Comparison of ENCODE assay signal across 24 cellular contexts in the genomic region with DNA sequence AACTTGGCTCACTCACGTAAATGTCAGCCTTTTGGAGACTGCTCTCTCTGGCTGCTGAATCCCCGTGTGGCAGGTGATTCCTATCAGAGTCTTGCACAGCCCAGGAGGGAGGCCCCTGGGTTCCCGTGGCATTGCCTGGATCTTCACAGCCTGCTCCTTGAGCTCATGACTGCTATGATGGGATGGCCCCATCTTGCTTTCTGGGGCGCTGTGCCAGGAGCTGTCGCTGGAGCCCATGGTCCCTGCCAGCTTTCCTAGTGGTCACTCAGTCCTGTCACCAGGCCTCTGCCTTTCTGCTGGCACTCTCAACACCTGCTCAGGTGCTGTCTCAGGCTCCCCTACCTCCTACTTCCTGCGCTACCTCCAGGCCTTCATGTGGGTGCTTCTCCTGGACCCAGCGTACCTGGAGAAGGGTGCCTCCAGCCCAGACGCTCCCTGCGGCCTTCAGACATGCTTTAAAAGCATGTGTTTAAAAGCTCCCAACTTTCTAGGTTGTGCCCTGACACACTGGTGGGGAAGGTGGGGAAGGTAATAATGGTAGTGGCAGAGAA.
DNase-seq lines count a peak whose midpoint lies in the region; ATAC-seq and TF ChIP-seq lines count a peak whose summit lies in the region.
"Had no signal": no experiment of that assay in that cellular context is flagged by ENCODE, and none has a peak within 500 bp of the region (broad histone marks: within the 10 kb centered on the region; RNA-seq: fewer than 3 reads in every experiment).

No MANE protein-coding gene starts in this region.

- intact Hi-C loops in breast epithelium (cut with DNase I; ENCODE audit: low total_unique reads): no loop called here
- intact Hi-C loops in MCF 10A (cut with micrococcal nuclease): no loop called here
- intact Hi-C loops in activated CD4-positive, alpha-beta memory T cell treated with anti-CD3 and anti-CD28 coated beads for 36 hours (cut with micrococcal nuclease): no loop called here
- intact Hi-C loops in mucosa of descending colon (cut with DNase I, micrococcal nuclease): no loop called here

- DNase-seq in breast epithelium (ENCODE audit: low spot score in 2 of 2) (peak in 1 of 2 donors; percentile 17), MCF 10A (ENCODE audit: unreplicated experiment) (no peak), ecto neural progenitor cell (ENCODE audit: low spot score) (peak; percentile 23), mesothelial cell of epicardium (ENCODE audit: low spot score in 2 of 2, unreplicated experiment in 2 of 2) (no peak), AG08396 (ENCODE audit: low spot score) (no peak), GM10266 (ENCODE audit: extremely low spot score) (no peak), mucosa of descending colon (no peak)
- no peak for DNase-seq in activated CD4-positive, alpha-beta memory T cell treated with anti-CD3 and anti-CD28 coated beads for 36 hours
- DNase-seq: activated CD4-positive, alpha-beta T cell treated with anti-CD3 and anti-CD28 coated beads for 4 hours; activated naive CD4-positive, alpha-beta T cell treated with anti-CD3 and anti-CD28 coated beads, Interleukin-2, amount 50 U/mL, for 16 hours; anterior cingulate cortex; GDM1; KBM-7; left ventricle myocardium inferior; MM.1S; NCI-H1417 treated with DMSO at 0.1 percent for 48 hours; NCI-H446; NCI-H82; stimulated activated CD4-positive, alpha-beta T cell treated with anti-CD3 and anti-CD28 coated beads, Interleukin-2, amount 100 ng/mL, for 48 hours; stimulated activated naive CD4-positive, alpha-beta T cell; testis had no signal

- ATAC-seq in mucosa of descending colon: no peak

- H3K27me3 Mint-ChIP-seq in MCF 10A (ENCODE audit: insufficient read depth, unreplicated experiment) (no peaks in the 10 kb centered on the region), mesothelial cell of epicardium (ENCODE audit: low read depth) (peaks cover 12% of the 10 kb centered on the region)
- no peaks in the 10 kb centered on the region for H3K27me3 Mint-ChIP-seq in activated CD4-positive, alpha-beta memory T cell treated with anti-CD3 and anti-CD28 coated beads for 36 hours

- H3K9me3 ChIP-seq in breast epithelium (no peaks in the 10 kb centered on the region), mucosa of descending colon (no peaks in the 10 kb centered on the region)
- H3K9me3 ChIP-seq: testis had no signal

- no peak for TF ChIP-seq CTCF in breast epithelium (IDR thresholded peaks at IDR 0.05)
- TF ChIP-seq CTCF in MCF 10A (IDR thresholded peaks at IDR 0.05; ENCODE audit: unreplicated experiment): no peak
- no peak for TF ChIP-seq CTCF in mesothelial cell of epicardium (IDR thresholded peaks at IDR 0.05; ENCODE audit: unreplicated experiment)
- TF ChIP-seq CTCF in GM10266 (IDR thresholded peaks at IDR 0.05; ENCODE audit: control insufficient read depth, insufficient read depth, low read depth, missing control alignments): no peak
- TF ChIP-seq CTCF in mucosa of descending colon (IDR thresholded peaks at IDR 0.05): no peak

- H3K9me3 Mint-ChIP-seq in MCF 10A (ENCODE audit: unreplicated experiment) (peaks cover 7% of the 10 kb centered on the region), mesothelial cell of epicardium (peaks cover 16% of the 10 kb centered on the region)
- peaks cover 3% of the 10 kb centered on the region for H3K9me3 Mint-ChIP-seq in activated CD4-positive, alpha-beta memory T cell treated with anti-CD3 and anti-CD28 coated beads for 36 hours
- H3K9me3 Mint-ChIP-seq: central memory CD8-positive, alpha-beta T cell had no signal

- CTCF ChIA-PET in MCF 10A (lab: Yijun Ruan, JAX): interaction anchor here (1.3 to 1.4 kb wide), 2 partner anchors 72 to 148 kb away, joined by 3 read pairs; no protein-coding TSS in a partner anchor
- CTCF ChIA-PET in activated CD4-positive, alpha-beta memory T cell treated with anti-CD3 and anti-CD28 coated beads for 36 hours (lab: Charles Lee): interaction anchor here (1.5 kb wide), 1 partner anchor 29 kb away, joined by 5 read pairs; no protein-coding TSS in a partner anchor

- H3K4me1 Mint-ChIP-seq in MCF 10A (ENCODE audit: insufficient read depth, unreplicated experiment): peaks cover 32% of the 10 kb centered on the region
- H3K4me1 Mint-ChIP-seq in mesothelial cell of epicardium: peaks cover 16% of the 10 kb centered on the region
- H3K4me1 Mint-ChIP-seq in activated CD4-positive, alpha-beta memory T cell treated with anti-CD3 and anti-CD28 coated beads for 36 hours (ENCODE audit: low read depth): no peaks in the 10 kb centered on the region
- H3K4me1 Mint-ChIP-seq: B cell; central memory CD8-positive, alpha-beta T cell had no signal

- no peaks in the 10 kb centered on the region for H3K36me3 ChIP-seq in breast epithelium
- H3K36me3 ChIP-seq in mucosa of descending colon (ENCODE audit: low read depth): no peaks in the 10 kb centered on the region
- H3K36me3 ChIP-seq: left ventricle myocardium inferior had no signal

- H3K27me3 ChIP-seq in breast epithelium: no peaks in the 10 kb centered on the region
- H3K27me3 ChIP-seq: testis had no signal

- H3K4me1 ChIP-seq in breast epithelium (peaks cover 3 to 5% of the 10 kb centered on the region in 2 donors), mucosa of descending colon (ENCODE audit: low read depth) (no peaks in the 10 kb centered on the region)
- H3K4me1 ChIP-seq: testis had no signal

- BruUV-seq in MCF 10A (replicated peaks; lab: Mats Ljungman, UMichigan): no TSS peak

- H3K27ac ChIP-seq in breast epithelium: peak overlapping the region; percentile 43 to 91
- H3K27ac ChIP-seq: left ventricle myocardium inferior, RWPE1, testis had no signal

- H3K36me3 Mint-ChIP-seq in MCF 10A (ENCODE audit: insufficient read depth, unreplicated experiment) (peaks cover 5% of the 10 kb centered on the region), mesothelial cell of epicardium (peaks cover 13% of the 10 kb centered on the region)
- no peaks in the 10 kb centered on the region for H3K36me3 Mint-ChIP-seq in activated CD4-positive, alpha-beta memory T cell treated with anti-CD3 and anti-CD28 coated beads for 36 hours

- H3K4me3 Mint-ChIP-seq in MCF 10A (ENCODE audit: unreplicated experiment) (no peak overlapping the region), mesothelial cell of epicardium (no peak overlapping the region)
- H3K4me3 Mint-ChIP-seq in activated CD4-positive, alpha-beta memory T cell treated with anti-CD3 and anti-CD28 coated beads for 36 hours: no peak overlapping the region
- H3K4me3 Mint-ChIP-seq: B cell; central memory CD8-positive, alpha-beta T cell had no signal

- H3K27ac Mint-ChIP-seq in MCF 10A (ENCODE audit: low read depth, unreplicated experiment) (no peak overlapping the region), mesothelial cell of epicardium (peak overlapping the region; percentile 26)
- H3K27ac Mint-ChIP-seq in activated CD4-positive, alpha-beta memory T cell treated with anti-CD3 and anti-CD28 coated beads for 36 hours: no peak overlapping the region
- H3K27ac Mint-ChIP-seq: B cell had no signal

- no peak overlapping the region for H3K4me3 ChIP-seq in breast epithelium
- H3K4me3 ChIP-seq in mucosa of descending colon: no peak overlapping the region
- H3K4me3 ChIP-seq: left ventricle myocardium inferior, testis had no signal

- TF ChIP-seq POLR2A in breast epithelium (IDR thresholded peaks at IDR 0.05): no peak

- POLR2A ChIA-PET in MCF 10A (lab: Yijun Ruan, JAX): no interaction called here
- POLR2A ChIA-PET in activated CD4-positive, alpha-beta memory T cell treated with anti-CD3 and anti-CD28 coated beads for 36 hours (lab: Charles Lee): interaction anchor here (1.1 kb wide), 1 partner anchor 410 kb away, joined by 3 read pairs; no protein-coding TSS in a partner anchor
